16 cellular contexts compared by ENCODE assay signal in the genomic region with DNA sequence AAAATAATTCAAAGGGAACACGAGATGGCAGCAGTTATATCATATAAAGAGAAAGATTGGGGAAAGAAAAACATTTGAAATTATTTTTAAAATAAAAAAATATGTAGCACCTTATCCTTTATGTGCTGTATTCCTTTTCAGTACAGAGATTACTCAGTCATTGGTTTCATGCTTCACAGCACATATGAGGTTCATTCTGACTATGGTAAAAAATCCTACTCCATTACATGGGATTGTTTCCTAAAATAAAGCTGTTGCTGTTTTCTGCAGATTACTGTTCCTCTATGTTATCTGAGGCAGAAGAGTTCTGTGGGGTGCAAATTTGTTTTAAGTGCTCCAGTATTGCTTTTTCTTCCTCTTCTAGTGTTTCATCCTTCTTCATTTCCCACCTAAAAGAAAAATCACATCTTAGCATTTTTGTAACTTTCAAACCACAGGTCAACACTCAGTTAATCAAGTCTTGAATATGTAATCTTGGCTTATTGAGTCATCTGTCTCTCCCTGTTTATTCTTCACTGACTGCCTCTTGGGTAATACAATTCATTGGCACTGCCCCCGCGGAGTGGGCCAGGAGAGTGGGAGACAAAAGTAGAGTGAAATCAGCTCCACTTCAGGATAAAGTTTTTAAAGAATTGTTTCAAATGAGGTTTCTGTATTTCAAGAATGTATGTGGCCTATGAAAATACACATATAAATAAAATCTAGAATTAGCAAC.
DNase-seq lines count a peak whose midpoint lies in the region; ATAC-seq and TF ChIP-seq lines count a peak whose summit lies in the region.
"Had no signal": no experiment of that assay in that cellular context is flagged by ENCODE, and none has a peak within 500 bp of the region (broad histone marks: within the 10 kb centered on the region; RNA-seq: fewer than 3 reads in every experiment).

No MANE protein-coding gene starts in this region.

- no peak overlapping the region for H3K27ac Mint-ChIP-seq in Calu3 (ENCODE audit: unreplicated experiment)
- no peak overlapping the region for H3K27ac Mint-ChIP-seq in stimulated activated naive CD8-positive, alpha-beta T cell treated with anti-CD3 and anti-CD28 coated beads, Interleukin-15, amount 100 ng/mL, for 72 hours
- no peak overlapping the region for H3K27ac Mint-ChIP-seq in nephron progenitor cell
- H3K27ac Mint-ChIP-seq: activated CD8-positive, alpha-beta T cell treated with anti-CD3 and anti-CD28 coated beads for 36 hours; progenitor cell of endocrine pancreas had no signal

- H3K36me3 Mint-ChIP-seq in Calu3 (ENCODE audit: insufficient read depth, unreplicated experiment) (no peaks in the 10 kb centered on the region), nephron progenitor cell (ENCODE audit: low read depth) (no peaks in the 10 kb centered on the region)

- DNase-seq in Calu3 (peak; percentile 33), HK-2 (ENCODE audit: unreplicated experiment) (peak; percentile 1), epithelial cell of esophagus (ENCODE audit: low read depth) (peak; percentile 26), nucleus accumbens (lab: John Stamatoyannopoulos, UW) (peak in 29 of 56 donors; percentile 0 to 75 (median 16)), nephron progenitor cell (no peak), NCI-H510A treated with DMSO at 0.1 percent for 48 hours (lab: John Stamatoyannopoulos, UW) (no peak)
- no peak for DNase-seq in stimulated activated naive CD8-positive, alpha-beta T cell treated with anti-CD3 and anti-CD28 coated beads, Interleukin-15, amount 100 ng/mL, for 72 hours
- DNase-seq: activated CD8-positive, alpha-beta T cell treated with anti-CD3 and anti-CD28 coated beads for 36 hours; activated gamma-delta T cell; brain microvascular endothelial cell; effector memory CD4-positive, alpha-beta T cell; EL; NCI-H1092 treated with DMSO at 0.1 percent for 48 hours; stimulated activated CD4-positive, alpha-beta T cell treated with anti-CD3 and anti-CD28 coated beads, Interleukin-15, amount 100 ng/mL, for 24 hours had no signal

- BruUV-seq in Calu3 (replicated peaks; lab: Mats Ljungman, UMichigan), result no TSS peak

- ATAC-seq in stimulated activated naive CD8-positive, alpha-beta T cell treated with anti-CD3 and anti-CD28 coated beads, Interleukin-15, amount 100 ng/mL, for 72 hours, result no peak
- no peak for ATAC-seq in GM18861 (IDR thresholded peaks at IDR 0.05; ENCODE audit: unreplicated experiment)
- ATAC-seq: activated CD8-positive, alpha-beta T cell treated with anti-CD3 and anti-CD28 coated beads for 36 hours had no signal

- H3K4me1 Mint-ChIP-seq in Calu3 (ENCODE audit: low read depth, unreplicated experiment), result peaks cover 35% of the 10 kb centered on the region
- no peaks in the 10 kb centered on the region for H3K4me1 Mint-ChIP-seq in stimulated activated naive CD8-positive, alpha-beta T cell treated with anti-CD3 and anti-CD28 coated beads, Interleukin-15, amount 100 ng/mL, for 72 hours
- H3K4me1 Mint-ChIP-seq in nephron progenitor cell, result peaks cover 5% of the 10 kb centered on the region

- H3K9me3 Mint-ChIP-seq in Calu3 (ENCODE audit: low read depth, unreplicated experiment), result peaks cover 2% of the 10 kb centered on the region
- H3K9me3 Mint-ChIP-seq in stimulated activated naive CD8-positive, alpha-beta T cell treated with anti-CD3 and anti-CD28 coated beads, Interleukin-15, amount 100 ng/mL, for 72 hours, result peaks cover 0 to 7% of the 10 kb centered on the region in 2 donors
- H3K9me3 Mint-ChIP-seq in nephron progenitor cell, result peaks cover 6% of the 10 kb centered on the region
- H3K9me3 Mint-ChIP-seq: activated CD8-positive, alpha-beta T cell treated with anti-CD3 and anti-CD28 coated beads for 36 hours had no signal

- no peak overlapping the region for H3K4me3 ChIP-seq in epithelial cell of esophagus (ENCODE audit: low read length)

- intact Hi-C loops in Calu3 (cut with micrococcal nuclease; ENCODE audit: unreplicated experiment), result no loop called here

- no peak for TF ChIP-seq CTCF in Calu3 (IDR thresholded peaks at IDR 0.05; ENCODE audit: unreplicated experiment)
- no peak for TF ChIP-seq CTCF in epithelial cell of esophagus (IDR thresholded peaks at IDR 0.05; ENCODE audit: insufficient read depth, low read depth, low read length, missing control alignments)
- no peak for TF ChIP-seq CTCF in nephron progenitor cell (IDR thresholded peaks at IDR 0.05)

- H3K27me3 Mint-ChIP-seq in Calu3 (ENCODE audit: unreplicated experiment), result no peaks in the 10 kb centered on the region
- no peaks in the 10 kb centered on the region for H3K27me3 Mint-ChIP-seq in stimulated activated naive CD8-positive, alpha-beta T cell treated with anti-CD3 and anti-CD28 coated beads, Interleukin-15, amount 100 ng/mL, for 72 hours
- no peaks in the 10 kb centered on the region for H3K27me3 Mint-ChIP-seq in nephron progenitor cell (ENCODE audit: low read depth, poor library complexity)
- H3K27me3 Mint-ChIP-seq: activated CD8-positive, alpha-beta T cell treated with anti-CD3 and anti-CD28 coated beads for 36 hours; progenitor cell of endocrine pancreas had no signal

- CTCF ChIA-PET in Calu3 (lab: Charles Lee), result no interaction called here

- H3K4me3 Mint-ChIP-seq in Calu3 (ENCODE audit: low read depth, unreplicated experiment) (no peak overlapping the region), nephron progenitor cell (no peak overlapping the region)
- no peak overlapping the region for H3K4me3 Mint-ChIP-seq in stimulated activated naive CD8-positive, alpha-beta T cell treated with anti-CD3 and anti-CD28 coated beads, Interleukin-15, amount 100 ng/mL, for 72 hours
- H3K4me3 Mint-ChIP-seq: activated CD8-positive, alpha-beta T cell treated with anti-CD3 and anti-CD28 coated beads for 36 hours had no signal

Comparison
In these comparisons a context has a peak if more than half of its experiments do, and no peak if none do; other contexts are left out.
1. DNase-seq: peak in Calu3 (single experiment), HK-2 (single experiment), epithelial cell of esophagus (single experiment) and nucleus accumbens (29 of 56); none in stimulated activated naive CD8-positive, alpha-beta T cell treated with anti-CD3 and anti-CD28 coated beads, Interleukin-15, amount 100 ng/mL, for 72 hours (0 of 2), nephron progenitor cell (single experiment) and NCI-H510A treated with DMSO at 0.1 percent for 48 hours (single experiment).